In the genomic region with DNA sequence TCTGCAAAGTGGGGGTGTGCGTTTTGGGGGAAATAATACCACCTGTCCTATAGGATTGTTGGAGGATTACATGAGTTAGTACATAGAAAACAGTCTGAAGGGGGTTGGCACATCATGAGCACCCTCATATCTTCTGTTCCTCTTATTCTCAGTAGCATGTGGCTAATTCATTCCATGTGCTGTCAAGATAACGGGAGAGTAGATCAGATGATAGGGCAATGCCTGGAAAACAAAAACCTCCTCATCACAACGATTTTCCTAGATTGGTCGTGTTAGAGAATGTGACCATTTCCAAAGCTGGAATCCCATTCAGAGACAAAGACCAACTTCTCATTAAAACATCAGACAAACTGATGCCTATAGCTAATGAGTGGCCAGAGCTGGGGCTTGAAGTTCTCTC, we compare ENCODE assay signal across 28 cellular contexts. TPM values are rescaled to one million over a fixed set of nuclear protein-coding genes. Genes with fewer than 3 reads are reported as not detected.
"Had no signal": no experiment of that assay in that cellular context is flagged by ENCODE, and none has a peak within 500 bp of the region (broad histone marks: within the 10 kb centered on the region; RNA-seq: fewer than 3 reads in every experiment).

No MANE protein-coding gene starts in this region.

- H3K79me2 ChIP-seq: parathyroid adenoma had no signal

- FAIRE-seq: pancreas, small intestine had no signal

- H3K4me1 ChIP-seq: parathyroid adenoma had no signal

- H3K4me2 ChIP-seq: neural progenitor cell, smooth muscle cell had no signal

- DNase-seq: naive thymus-derived CD4-positive, alpha-beta T cell; natural killer cell; nephron progenitor cell; nucleus accumbens; occipital lobe; ovary; pancreas; psoas muscle; retina; right cardiac atrium; right lobe of liver; small intestine; stimulated activated CD4-positive, alpha-beta T cell treated with anti-CD3 and anti-CD28 coated beads, Interleukin-12 subunit alpha, Interleukin-12 subunit beta, amount 100 ng/mL, for 4 hours; stimulated activated CD4-positive, alpha-beta T cell treated with anti-CD3 and anti-CD28 coated beads, Interleukin-15, amount 100 ng/mL, for 24 hours; stimulated activated CD4-positive, alpha-beta T cell treated with anti-CD3 and anti-CD28 coated beads, Interleukin-1b, Interleukin-23, amount 100 ng/mL, for 48 hours; stimulated activated CD4-positive, alpha-beta T cell treated with anti-CD3 and anti-CD28 coated beads, Interleukin-2, amount 100 ng/mL, for 24 hours had no signal

- H3K9me3 ChIP-seq: neutrophil, ovary, pancreas, prostate gland, psoas muscle, right atrium auricular region, right lobe of liver, sigmoid colon, spleen had no signal

- H2AFZ ChIP-seq: neural progenitor cell, parathyroid adenoma had no signal

- H3K9ac ChIP-seq: neural progenitor cell, parathyroid adenoma had no signal

- H3K4me3 ChIP-seq: neural progenitor cell, ovary, pancreas, prostate gland, psoas muscle, right atrium auricular region, right lobe of liver, sigmoid colon, skin epidermis, smooth muscle cell, spleen had no signal

- H3K27me3 ChIP-seq: neural progenitor cell, ovary, pancreas, right atrium auricular region, right lobe of liver had no signal

- H3K36me3 ChIP-seq: neural progenitor cell, neutrophil, ovary, pancreas, prostate gland, right atrium auricular region, right lobe of liver, sigmoid colon, spleen had no signal

- H3K27ac ChIP-seq: neural progenitor cell, neutrophil, ovary, pancreas, parathyroid adenoma, prostate gland, psoas muscle, right atrium auricular region, right lobe of liver, sigmoid colon, skin epidermis, spleen had no signal

- ATAC-seq: naive thymus-derived CD4-positive, alpha-beta T cell; naive thymus-derived CD8-positive, alpha-beta T cell; natural killer cell; natural killer cell treated with Interleukin-12 subunit alpha and Interleukin-12 subunit beta and Interleukin-15 and Interleukin-18, amount 100 ng/mL, for 72 hours; pancreas; psoas muscle; right cardiac atrium; right lobe of liver had no signal

RNA-seq across cellular contexts. Expression of gene FAM241B, which starts 50.6 kb away (rescaled TPM):
- total RNA-seq: skeletal muscle tissue had no signal
